Comparison of ENCODE assay signal across 1 cellular context in genomic region chr17:74768763-74769114, GRCh38.
TF ChIP-seq lines count a peak whose summit lies in the region.

No MANE protein-coding gene starts in this region.

TF ChIP-seq in A549, 52 proteins besides CTCF, POLR2A, EP300 and RAD21 (continued from another document):
- TF ChIP-seq REST (IDR thresholded peaks at IDR 0.05) (no peak), HEYL (CRISPR knock-in tag; IDR thresholded peaks at IDR 0.05) (no peak), E2F6 (IDR thresholded peaks at IDR 0.05; ENCODE audit: borderline replicate concordance, low read depth) (no peak), CEBPB (IDR thresholded peaks at IDR 0.05) (no peak)
